In genomic region chr7:39952378-39952777, GRCh38 we compare ENCODE assay signal across 8 cellular contexts. TPM values are rescaled to one million over a fixed set of nuclear protein-coding genes. Genes with fewer than 3 reads are reported as not detected.
DNase-seq lines count a peak whose midpoint lies in the region; ATAC-seq, FAIRE-seq and TF ChIP-seq lines count a peak whose summit lies in the region.

No MANE protein-coding gene starts in this region.

- H3K9me1 ChIP-seq in endothelial cell of umbilical vein (replicated peaks; ENCODE audit: control insufficient read depth, extremely low read depth, insufficient read depth, low read length) = no peaks in the 10 kb centered on the region

- in situ Hi-C loops in G401 (cut with HindIII; ENCODE audit: low sequenced_read_pairs) = no loop called here

- DNase-seq in GM20000 (ENCODE audit: low spot score) (peak; percentile 12), PC-3 (peak; percentile 35), endothelial cell of umbilical vein (ENCODE audit: low read depth, low spot score) (no peak), progenitor cell of endocrine pancreas (ENCODE audit: low spot score, unreplicated experiment) (no peak), G401 (ENCODE audit: low spot score) (no peak), NK-92 (lab: John Stamatoyannopoulos, UW; ENCODE audit: unreplicated experiment) (no peak), DMS114 treated with DMSO at 0.1 percent for 48 hours (lab: John Stamatoyannopoulos, UW; ENCODE audit: unreplicated experiment) (no peak)

- peak overlapping the region; percentile 92 for H3K4me3 ChIP-seq in PC-3 (ENCODE audit: low read length)
- peak overlapping the region; percentile 73 to 96 (median 91) for H3K4me3 ChIP-seq in endothelial cell of umbilical vein (replicated peaks in 1 of 3; ENCODE audit: insufficient read depth in 1 of 3, low read depth in 1 of 3, low read length in 3 of 3)

- POLR2A ChIA-PET in PC-3 (lab: Charles Lee; ENCODE audit: unreplicated experiment) = no interaction called here
- POLR2A ChIA-PET in endothelial cell of umbilical vein (lab: Charles Lee) = no interaction called here

- H3K27ac ChIP-seq in PC-3 (ENCODE audit: low read length) = no peak overlapping the region
- peak overlapping the region; percentile 33 for H3K27ac ChIP-seq in endothelial cell of umbilical vein (ENCODE audit: insufficient read depth, low read depth, low read length)

- H4K20me1 ChIP-seq in PC-3 (ENCODE audit: low read length) = peaks cover 57% of the 10 kb centered on the region
- H4K20me1 ChIP-seq in endothelial cell of umbilical vein (replicated peaks; ENCODE audit: control insufficient read depth, extremely low read depth, insufficient read depth, low read length) = peaks cover 13% of the 10 kb centered on the region

- H3K9me2 ChIP-seq in PC-3 (replicated peaks; ENCODE audit: low read length) = no peaks in the 10 kb centered on the region

- no peaks in the 10 kb centered on the region for H3K27me3 Mint-ChIP-seq in progenitor cell of endocrine pancreas

- H3K4me1 ChIP-seq in PC-3 (ENCODE audit: insufficient read depth, low read length) = peaks cover 18% of the 10 kb centered on the region
- H3K4me1 ChIP-seq in endothelial cell of umbilical vein (ENCODE audit: control insufficient read depth, extremely low read depth, insufficient read depth, low read length) = peaks cover 23% of the 10 kb centered on the region

- H3K4me2 ChIP-seq in PC-3 (ENCODE audit: low read length) (peak overlapping the region; percentile 93), endothelial cell of umbilical vein (ENCODE audit: insufficient read depth, low read length) (peak overlapping the region; percentile 99)

- H3K9me3 ChIP-seq in PC-3 (ENCODE audit: low read length) (no peaks in the 10 kb centered on the region), endothelial cell of umbilical vein (replicated peaks; ENCODE audit: control insufficient read depth, insufficient read depth, low read length) (no peaks in the 10 kb centered on the region)

- peaks cover 36% of the 10 kb centered on the region for H3K4me1 Mint-ChIP-seq in progenitor cell of endocrine pancreas (ENCODE audit: low read depth)

- H3K27ac Mint-ChIP-seq in progenitor cell of endocrine pancreas = peak overlapping the region; percentile 96

- no peaks in the 10 kb centered on the region for H3F3A ChIP-seq in PC-3 (ENCODE audit: low read length, unreplicated experiment)

- H3K36me3 ChIP-seq in PC-3 (ENCODE audit: low read depth, low read length) = no peaks in the 10 kb centered on the region
- no peaks in the 10 kb centered on the region for H3K36me3 ChIP-seq in endothelial cell of umbilical vein (ENCODE audit: control insufficient read depth in 2 of 2, extremely low read depth in 1 of 2, insufficient read depth in 2 of 2, low read length in 2 of 2)

- H2AFZ ChIP-seq in PC-3 (ENCODE audit: low read length) = no peak overlapping the region
- no peak overlapping the region for H2AFZ ChIP-seq in endothelial cell of umbilical vein (ENCODE audit: low read depth, low read length)

- intact Hi-C loops in PC-3 (cut with micrococcal nuclease) (loop anchor here (1.0 to 5.0 kb wide), 2 partner anchors 50 to 100 kb away; no protein-coding TSS in a partner anchor), endothelial cell of umbilical vein (cut with micrococcal nuclease) (no loop called here)

- H3K79me2 ChIP-seq in PC-3 (ENCODE audit: low read length) (peaks cover 80% of the 10 kb centered on the region), endothelial cell of umbilical vein (ENCODE audit: control insufficient read depth, insufficient read depth, low read length) (peaks cover 72% of the 10 kb centered on the region)

- peaks cover 1% of the 10 kb centered on the region for H3K36me3 Mint-ChIP-seq in progenitor cell of endocrine pancreas (ENCODE audit: insufficient read depth)

- TF ChIP-seq CTCF in GM20000 (IDR thresholded peaks at IDR 0.05; ENCODE audit: extremely low read depth, missing control alignments) (no peak), PC-3 (conservative IDR thresholded peaks at IDR 0.05; ENCODE audit: low read depth, low read length) (no peak), endothelial cell of umbilical vein (IDR thresholded peaks at IDR 0.05; ENCODE audit: extremely low read depth in 1 of 2, insufficient read depth in 1 of 2, low read depth in 1 of 2, low read length in 2 of 2) (no peak), progenitor cell of endocrine pancreas (IDR thresholded peaks at IDR 0.05; ENCODE audit: unreplicated experiment) (no peak)

- CTCF ChIA-PET in PC-3 (lab: Charles Lee) (no interaction called here), endothelial cell of umbilical vein (lab: Charles Lee) (interaction anchor here (1.1 to 5.9 kb wide), 2 partner anchors 56 to 99 kb away, joined by 4 to 62 read pairs; no protein-coding TSS in a partner anchor)

- no peaks in the 10 kb centered on the region for H3K9me3 Mint-ChIP-seq in progenitor cell of endocrine pancreas (ENCODE audit: low read depth)

- peak overlapping the region; percentile 89 for H3K4me3 Mint-ChIP-seq in progenitor cell of endocrine pancreas (ENCODE audit: low read depth)

- dilution Hi-C loops in endothelial cell of umbilical vein (cut with MboI; ENCODE audit: extremely low pct_ligation_motif_present, low sequenced_read_pairs) = no loop called here

- no peak for TF ChIP-seq POLR2A in endothelial cell of umbilical vein (IDR thresholded peaks at IDR 0.05; ENCODE audit: low read depth, low read length)

- no peak for FAIRE-seq in endothelial cell of umbilical vein (lab: Jason Lieb, UNC)

- ATAC-seq in PC-3 (no peak), HG02588 (IDR thresholded peaks at IDR 0.05; ENCODE audit: unreplicated experiment) (no peak)

- H3K27me3 ChIP-seq in PC-3 (ENCODE audit: low read length) (no peaks in the 10 kb centered on the region), endothelial cell of umbilical vein (ENCODE audit: control insufficient read depth in 2 of 2, insufficient read depth in 2 of 2, low read length in 2 of 2) (no peaks in the 10 kb centered on the region)

- BruUV-seq in PC-3 (replicated peaks; lab: Mats Ljungman, UMichigan) (no TSS peak), endothelial cell of umbilical vein (replicated peaks; lab: Mats Ljungman, UMichigan) (no TSS peak)

- peak overlapping the region; percentile 96 for H3K9ac ChIP-seq in PC-3 (ENCODE audit: low read length)
- H3K9ac ChIP-seq in endothelial cell of umbilical vein (replicated peaks; ENCODE audit: extremely low read depth, insufficient read depth, low read length) = peak overlapping the region; percentile 89

TF ChIP-seq in endothelial cell of umbilical vein, 7 proteins besides CTCF, POLR2A, EP300 and RAD21:
- TF ChIP-seq GATA2 (IDR thresholded peaks at IDR 0.05; ENCODE audit: insufficient read depth, insufficient read length, low read depth, low read length) (no peak), MYC (IDR thresholded peaks at IDR 0.05; ENCODE audit: low read depth, low read length) (no peak), FOS (IDR thresholded peaks at IDR 0.05; ENCODE audit: borderline replicate concordance, insufficient read depth, low read length) (no peak), EZH2 (IDR thresholded peaks at IDR 0.05; ENCODE audit: borderline replicate concordance, low read depth, low read length, severe bottlenecking) (no peak), JUN (IDR thresholded peaks at IDR 0.05; ENCODE audit: borderline replicate concordance, insufficient read depth, insufficient read length, low read depth) (no peak), POLR2AphosphoS5 (IDR thresholded peaks at IDR 0.05; ENCODE audit: insufficient read depth, low read depth, low read length) (no peak), MAX (IDR thresholded peaks at IDR 0.05; ENCODE audit: insufficient read depth, insufficient read length) (no peak)
TF ChIP-seq in endothelial cell of umbilical vein: peak in this region for 0.

RNA-seq across cellular contexts. Expression of gene CDK13, which starts 2.3 kb away (rescaled TPM):
- total RNA-seq in PC-3 (2014; rRNA removed) = 34.9 and 37.1 TPM in 2 replicates
- 50.7 and 56.7 TPM in 2 replicates for total RNA-seq in endothelial cell of umbilical vein
- polyA plus RNA-seq in endothelial cell of umbilical vein = 22.8 and 24.5 TPM in 2 replicates
- polyA plus RNA-seq in endothelial cell of umbilical vein (2011; cell fraction: cytosol; rRNA removed) = 22.9 and 23.9 TPM in 2 replicates
- 78.8 and 84.5 TPM in 2 replicates for polyA plus RNA-seq in endothelial cell of umbilical vein (2011; cell fraction: nucleus; rRNA removed)
- 28.1 and 38.4 TPM in 2 replicates for polyA plus RNA-seq in endothelial cell of umbilical vein (2012)
- polyA minus RNA-seq in endothelial cell of umbilical vein = 70.7 and 72.8 TPM in 2 replicates
- polyA minus RNA-seq in endothelial cell of umbilical vein (2011; cell fraction: cytosol; rRNA and poly(A)+ RNA removed) = 25.2 TPM
- 91.0 and 122 TPM in 2 replicates for polyA minus RNA-seq in endothelial cell of umbilical vein (2011; cell fraction: nucleus; rRNA and poly(A)+ RNA removed)
- total RNA-seq in progenitor cell of endocrine pancreas = 74.3 and 75.5 TPM in 2 replicates
- total RNA-seq in G401 (2014; rRNA removed; shearing (Covaris generic)) = 25.2 and 35.9 TPM in 2 replicates

Comparison
In these comparisons a context has a peak if more than half of its experiments do, and no peak if none do; other contexts are left out.
1. DNase-seq: peak in GM20000 (single experiment) and PC-3 (single experiment); none in endothelial cell of umbilical vein (single experiment), progenitor cell of endocrine pancreas (single experiment), G401 (single experiment), NK-92 (single experiment) and DMS114 treated with DMSO at 0.1 percent for 48 hours (single experiment).